10 cellular contexts compared by ENCODE assay signal in genomic region chr1:1302006-1302430, GRCh38. TPM values are rescaled to one million over a fixed set of nuclear protein-coding genes. Genes with fewer than 3 reads are reported as not detected.
DNase-seq lines count a peak whose midpoint lies in the region; ATAC-seq, FAIRE-seq and TF ChIP-seq lines count a peak whose summit lies in the region.
"Had no signal": no experiment of that assay in that cellular context is flagged by ENCODE, and none has a peak within 500 bp of the region (broad histone marks: within the 10 kb centered on the region; RNA-seq: fewer than 3 reads in every experiment).

No MANE protein-coding gene starts in this region.

- H3K4me3 Mint-ChIP-seq in glutamatergic neuron (ENCODE audit: unreplicated experiment): no peak overlapping the region
- H3K4me3 Mint-ChIP-seq: T-helper 17 cell had no signal

- no peaks in the 10 kb centered on the region for H3K36me3 Mint-ChIP-seq in glutamatergic neuron (ENCODE audit: unreplicated experiment)

- peaks cover 41% of the 10 kb centered on the region for H3K27me3 Mint-ChIP-seq in glutamatergic neuron (ENCODE audit: unreplicated experiment)
- H3K27me3 Mint-ChIP-seq: T-helper 17 cell had no signal

- CTCF ChIA-PET in AG04449 (lab: Yijun Ruan, JAX): interaction anchor here (0.6 to 1.5 kb wide), 3 partner anchors 46 to 180 kb away, joined by 3 to 5 read pairs (median 3); no protein-coding TSS in a partner anchor

- TF ChIP-seq POLR2A in GM12891 (IDR thresholded peaks at IDR 0.05; ENCODE audit: low read depth, low read length): no peak

- H3K27ac ChIP-seq in VCaP: no peak overlapping the region

- DNase-seq in AG04449 (ENCODE audit: low read depth, low spot score) (no peak), glutamatergic neuron (peak; percentile 45), GM12891 (ENCODE audit: insufficient read length, low spot score) (no peak), NCI-H146 (lab: John Stamatoyannopoulos, UW) (no peak)
- DNase-seq: NCI-H226, T-helper 17 cell had no signal

- TF ChIP-seq CTCF in AG04449 (IDR thresholded peaks at IDR 0.05; ENCODE audit: insufficient read depth, low read length, missing control alignments): peak; percentile 48
- TF ChIP-seq CTCF in GM12873 (IDR thresholded peaks at IDR 0.05; ENCODE audit: insufficient read depth, low read depth, low read length, missing control alignments): peak; percentile 63
- TF ChIP-seq CTCF in VCaP (conservative IDR thresholded peaks at IDR 0.05): peak; percentile 75
- TF ChIP-seq CTCF in glutamatergic neuron (IDR thresholded peaks at IDR 0.05; ENCODE audit: partially characterized antibody, unreplicated experiment): peak; percentile 69

- no peak overlapping the region for H3K4me3 ChIP-seq in AG04449 (ENCODE audit: low read depth, low read length)

- no peak for FAIRE-seq in GM12891 (lab: Jason Lieb, UNC)

- ATAC-seq in GM19324 (IDR thresholded peaks at IDR 0.05; ENCODE audit: low FRiP score, unreplicated experiment): no peak
- ATAC-seq in GM18511 (IDR thresholded peaks at IDR 0.05; ENCODE audit: unreplicated experiment): no peak
- ATAC-seq: T-helper 17 cell had no signal

- peak overlapping the region; percentile 52 for H3K27ac Mint-ChIP-seq in glutamatergic neuron (ENCODE audit: unreplicated experiment)
- H3K27ac Mint-ChIP-seq: T-helper 17 cell had no signal

- peaks cover 30% of the 10 kb centered on the region for H3K9me3 Mint-ChIP-seq in glutamatergic neuron (ENCODE audit: unreplicated experiment)

- H3K4me1 Mint-ChIP-seq in glutamatergic neuron (ENCODE audit: low read depth, unreplicated experiment): peaks cover 6% of the 10 kb centered on the region

- POLR2A ChIA-PET in AG04449 (lab: Yijun Ruan, JAX): no interaction called here

TF ChIP-seq in GM12891, 5 proteins besides CTCF, POLR2A, EP300 and RAD21:
- no peak for TF ChIP-seq PAX5 (IDR thresholded peaks at IDR 0.05; ENCODE audit: insufficient read depth, low read length, severe bottlenecking)

RNA-seq across cellular contexts. Expression of gene ACAP3, which starts 5.7 kb away (rescaled TPM):
- 1,099 TPM for total RNA-seq in glutamatergic neuron (ENCODE audit: unreplicated experiment)
- 16.1 TPM for polyA plus RNA-seq in GM12891 (2012; ENCODE audit: low read depth, missing spikeins)

RNA-seq across cellular contexts. Expression of gene PUSL1, which starts 6.4 kb away (rescaled TPM):
- total RNA-seq in glutamatergic neuron (ENCODE audit: unreplicated experiment): 45.5 TPM
- polyA plus RNA-seq in GM12891 (2012; ENCODE audit: low read depth, missing spikeins): 10.1 TPM

RNA-seq across cellular contexts. Expression of gene SCNN1D, which starts 21.8 kb away (rescaled TPM):
- 8.4 TPM for total RNA-seq in glutamatergic neuron (ENCODE audit: unreplicated experiment)
- polyA plus RNA-seq in GM12891 (2012; ENCODE audit: low read depth, missing spikeins): 1.6 TPM

RNA-seq across cellular contexts. Expression of gene INTS11, which starts 22.4 kb away (rescaled TPM):
- total RNA-seq in glutamatergic neuron (ENCODE audit: unreplicated experiment): 147 TPM
- 53.4 TPM for polyA plus RNA-seq in GM12891 (2012; ENCODE audit: low read depth, missing spikeins)

RNA-seq across cellular contexts. Expression of gene CPTP, which starts 22.6 kb away (rescaled TPM):
- 18.7 TPM for total RNA-seq in glutamatergic neuron (ENCODE audit: unreplicated experiment)
- polyA plus RNA-seq in GM12891 (2012; ENCODE audit: low read depth, missing spikeins): 11.6 TPM
